ENCODE assay signal across 29 cellular contexts in genomic region chrX:7711167-7711566, GRCh38.
DNase-seq lines count a peak whose midpoint lies in the region; FAIRE-seq and TF ChIP-seq lines count a peak whose summit lies in the region.
"Had no signal": no experiment of that assay in that cellular context is flagged by ENCODE, and none has a peak within 500 bp of the region (broad histone marks: within the 10 kb centered on the region; RNA-seq: fewer than 3 reads in every experiment).

No MANE protein-coding gene starts in this region.

- H3K9ac ChIP-seq in MM.1S (ENCODE audit: low read length) (no peak overlapping the region), smooth muscle cell (ENCODE audit: low read depth) (no peak overlapping the region)
- H3K9ac ChIP-seq: KMS-11 had no signal

- no peak overlapping the region for H3K4me3 ChIP-seq in breast epithelium
- no peak overlapping the region for H3K4me3 ChIP-seq in MM.1S (ENCODE audit: low read length)
- H3K4me3 ChIP-seq in bronchial epithelial cell (ENCODE audit: low read depth, low read length): no peak overlapping the region
- H3K4me3 ChIP-seq in smooth muscle cell: no peak overlapping the region
- H3K4me3 ChIP-seq: esophagus muscularis mucosa, gastrocnemius medialis, pancreas, right atrium auricular region, thoracic aorta, vagina had no signal

- intact Hi-C loops in MCF 10A (cut with micrococcal nuclease): no loop called here
- intact Hi-C loops in breast epithelium (cut with DNase I; ENCODE audit: low total_unique reads): no loop called here
- intact Hi-C loops in activated T-helper 2 cell treated with anti-CD3 and anti-CD28 coated beads, Interferon-gamma antibody, Interleukin-2, Interleukin-4, amounts not matched to agents 10 μg/mL and 5 μg/mL and 100 μg/mL, durations not matched to agents 14 hours and 24 hours and 36 hours (cut with micrococcal nuclease): no loop called here

- H3K27ac Mint-ChIP-seq in MCF 10A (ENCODE audit: low read depth, unreplicated experiment): peak overlapping the region; percentile 52
- no peak overlapping the region for H3K27ac Mint-ChIP-seq in activated T-helper 2 cell treated with anti-CD3 and anti-CD28 coated beads, Interferon-gamma antibody, Interleukin-2, Interleukin-4, amounts not matched to agents 10 μg/mL and 5 μg/mL and 100 μg/mL, durations not matched to agents 14 hours and 24 hours and 36 hours
- H3K27ac Mint-ChIP-seq: activated CD8-positive, alpha-beta T cell treated with anti-CD3 and anti-CD28 coated beads for 36 hours; natural killer cell treated with Interleukin-12 subunit alpha and Interleukin-12 subunit beta and Interleukin-15 and Interleukin-18, amount 100 ng/mL, for 72 hours had no signal

- H3K27me3 Mint-ChIP-seq in MCF 10A (ENCODE audit: insufficient read depth, unreplicated experiment): no peaks in the 10 kb centered on the region
- no peaks in the 10 kb centered on the region for H3K27me3 Mint-ChIP-seq in activated T-helper 2 cell treated with anti-CD3 and anti-CD28 coated beads, Interferon-gamma antibody, Interleukin-2, Interleukin-4, amounts not matched to agents 10 μg/mL and 5 μg/mL and 100 μg/mL, durations not matched to agents 14 hours and 24 hours and 36 hours (ENCODE audit: low read depth)
- H3K27me3 Mint-ChIP-seq: activated CD8-positive, alpha-beta T cell treated with anti-CD3 and anti-CD28 coated beads for 36 hours; natural killer cell treated with Interleukin-12 subunit alpha and Interleukin-12 subunit beta and Interleukin-15 and Interleukin-18, amount 100 ng/mL, for 72 hours had no signal

- no peaks in the 10 kb centered on the region for H3K4me1 Mint-ChIP-seq in MCF 10A (ENCODE audit: insufficient read depth, unreplicated experiment)
- H3K4me1 Mint-ChIP-seq in activated T-helper 2 cell treated with anti-CD3 and anti-CD28 coated beads, Interferon-gamma antibody, Interleukin-2, Interleukin-4, amounts not matched to agents 10 μg/mL and 5 μg/mL and 100 μg/mL, durations not matched to agents 14 hours and 24 hours and 36 hours (ENCODE audit: low read depth): no peaks in the 10 kb centered on the region

- DNase-seq in MCF 10A (ENCODE audit: unreplicated experiment) (peak; percentile 37), breast epithelium (ENCODE audit: low spot score in 2 of 2) (no peak), MM.1S (peak; percentile 6), bronchial epithelial cell (ENCODE audit: low read depth) (peak; percentile 70), smooth muscle cell (lab: John Stamatoyannopoulos, UW; ENCODE audit: unreplicated experiment) (no peak), amniotic stem cell (lab: John Stamatoyannopoulos, UW) (no peak), GM13976 (ENCODE audit: low spot score) (no peak)
- DNase-seq in activated T-helper 2 cell treated with anti-CD3 and anti-CD28 coated beads, Interferon-gamma antibody, Interleukin-2, Interleukin-4, amounts not matched to agents 10 μg/mL and 5 μg/mL and 100 μg/mL, durations not matched to agents 14 hours and 24 hours and 36 hours (ENCODE audit: low spot score): no peak
- DNase-seq: activated CD4-positive, CD25-positive, alpha-beta regulatory T cell treated with anti-CD3 and anti-CD28 coated beads, Interleukin-2, amount 50 U/mL, for 72 hours; activated CD8-positive, alpha-beta T cell treated with anti-CD3 and anti-CD28 coated beads for 36 hours; activated gamma-delta T cell treated with Interleukin-2 at 50 U/mL for 16 hours; activated T-cell treated with anti-CD3 and anti-CD28 coated beads for 4 hours; brain microvascular endothelial cell; Calu3; effector CD8-positive, alpha-beta T cell; gastrocnemius medialis; hypothalamus; NCI-H187 treated with DMSO at 0.1 percent for 48 hours; NCI-H226; NK-92 treated with Interleukin-12 subunit alpha and Interleukin-12 subunit beta, amount 100 ng/mL, for 24 hours; pancreas; stimulated activated naive CD8-positive, alpha-beta T cell treated with anti-CD3 and anti-CD28 coated beads, Interleukin-15, Interleukin-2, amounts not matched to agents 100 U/mL and 50 U/mL, for 24 hours had no signal

- no peak for FAIRE-seq in bronchial epithelial cell (lab: Jason Lieb, UNC)

- H3K9me2 ChIP-seq in MM.1S (replicated peaks; ENCODE audit: insufficient read depth, low read length): no peaks in the 10 kb centered on the region

- POLR2A ChIA-PET in MCF 10A (lab: Yijun Ruan, JAX): interaction anchor here (0.7 kb wide), 1 partner anchor 14 kb away, joined by 3 read pairs; no protein-coding TSS in a partner anchor

- BruUV-seq in MCF 10A (replicated peaks; lab: Mats Ljungman, UMichigan): no TSS peak

- H4K20me1 ChIP-seq in MM.1S (ENCODE audit: insufficient read depth, low read length) (no peaks in the 10 kb centered on the region), smooth muscle cell (ENCODE audit: low read depth) (no peaks in the 10 kb centered on the region)

- TF ChIP-seq CTCF in MCF 10A (IDR thresholded peaks at IDR 0.05; ENCODE audit: unreplicated experiment): no peak
- TF ChIP-seq CTCF in breast epithelium (IDR thresholded peaks at IDR 0.05): no peak
- no peak for TF ChIP-seq CTCF in MM.1S (IDR thresholded peaks at IDR 0.05; ENCODE audit: low read length)
- TF ChIP-seq CTCF in bronchial epithelial cell (IDR thresholded peaks at IDR 0.05; ENCODE audit: insufficient read depth, low read length, severe bottlenecking): no peak
- no peak for TF ChIP-seq CTCF in smooth muscle cell (IDR thresholded peaks at IDR 0.05; ENCODE audit: borderline replicate concordance, insufficient read depth, poor library complexity, severe bottlenecking)
- no peak for TF ChIP-seq CTCF in GM13976 (IDR thresholded peaks at IDR 0.05; ENCODE audit: borderline replicate concordance, control extremely low read depth, extremely low read depth, insufficient read depth, missing control alignments)

- no peak for TF ChIP-seq POLR2A in breast epithelium (IDR thresholded peaks at IDR 0.05)

- in situ Hi-C loops in GM13976 (cut with MboI; ENCODE audit: low sequenced_read_pairs, unreplicated experiment): no loop called here

- H3K79me2 ChIP-seq in MM.1S (ENCODE audit: low read length): no peaks in the 10 kb centered on the region
- H3K79me2 ChIP-seq in smooth muscle cell (ENCODE audit: low read depth): no peaks in the 10 kb centered on the region

- H3K27ac ChIP-seq in breast epithelium: no peak overlapping the region
- H3K27ac ChIP-seq in MM.1S (ENCODE audit: low read length): no peak overlapping the region
- no peak overlapping the region for H3K27ac ChIP-seq in smooth muscle cell (ENCODE audit: low read depth)
- H3K27ac ChIP-seq: brain microvascular endothelial cell, C4-2B, esophagus muscularis mucosa, gastrocnemius medialis, KMS-11, pancreas, right atrium auricular region, thoracic aorta, vagina had no signal

- no peaks in the 10 kb centered on the region for H3K9me3 Mint-ChIP-seq in MCF 10A (ENCODE audit: unreplicated experiment)
- H3K9me3 Mint-ChIP-seq in activated T-helper 2 cell treated with anti-CD3 and anti-CD28 coated beads, Interferon-gamma antibody, Interleukin-2, Interleukin-4, amounts not matched to agents 10 μg/mL and 5 μg/mL and 100 μg/mL, durations not matched to agents 14 hours and 24 hours and 36 hours: no peaks in the 10 kb centered on the region
- H3K9me3 Mint-ChIP-seq: activated CD8-positive, alpha-beta T cell treated with anti-CD3 and anti-CD28 coated beads for 36 hours; natural killer cell treated with Interleukin-12 subunit alpha and Interleukin-12 subunit beta and Interleukin-15 and Interleukin-18, amount 100 ng/mL, for 72 hours had no signal

- CTCF ChIA-PET in MCF 10A (lab: Yijun Ruan, JAX): interaction anchor here (0.5 to 1.3 kb wide), 5 partner anchors 8 to 568 kb away, joined by 3 to 4 read pairs (median 4); no protein-coding TSS in a partner anchor

- no peaks in the 10 kb centered on the region for H3K27me3 ChIP-seq in breast epithelium
- no peaks in the 10 kb centered on the region for H3K27me3 ChIP-seq in MM.1S (replicated peaks; ENCODE audit: insufficient read depth, low read length)
- H3K27me3 ChIP-seq in bronchial epithelial cell (ENCODE audit: control insufficient read depth, insufficient read depth, low read length): no peaks in the 10 kb centered on the region
- no peaks in the 10 kb centered on the region for H3K27me3 ChIP-seq in smooth muscle cell (ENCODE audit: low read depth)
- H3K27me3 ChIP-seq: brain microvascular endothelial cell, esophagus muscularis mucosa, gastrocnemius medialis, pancreas, right atrium auricular region, vagina had no signal

- no peaks in the 10 kb centered on the region for H3K36me3 ChIP-seq in breast epithelium
- no peaks in the 10 kb centered on the region for H3K36me3 ChIP-seq in MM.1S (replicated peaks; ENCODE audit: insufficient read depth, low read length)
- H3K36me3 ChIP-seq in bronchial epithelial cell (ENCODE audit: control insufficient read depth, insufficient read depth, low read length): no peaks in the 10 kb centered on the region
- H3K36me3 ChIP-seq in smooth muscle cell (ENCODE audit: low read depth): no peaks in the 10 kb centered on the region
- H3K36me3 ChIP-seq: brain microvascular endothelial cell, esophagus muscularis mucosa, gastrocnemius medialis, pancreas, right atrium auricular region, thoracic aorta, vagina had no signal

- H3K36me3 Mint-ChIP-seq in MCF 10A (ENCODE audit: insufficient read depth, unreplicated experiment): no peaks in the 10 kb centered on the region
- H3K36me3 Mint-ChIP-seq in activated T-helper 2 cell treated with anti-CD3 and anti-CD28 coated beads, Interferon-gamma antibody, Interleukin-2, Interleukin-4, amounts not matched to agents 10 μg/mL and 5 μg/mL and 100 μg/mL, durations not matched to agents 14 hours and 24 hours and 36 hours (ENCODE audit: low read depth): no peaks in the 10 kb centered on the region
- H3K36me3 Mint-ChIP-seq: natural killer cell treated with Interleukin-12 subunit alpha and Interleukin-12 subunit beta and Interleukin-15 and Interleukin-18, amount 100 ng/mL, for 72 hours had no signal

- no peak overlapping the region for H2AFZ ChIP-seq in MM.1S (ENCODE audit: low read length)
- peak overlapping the region; percentile 47 for H2AFZ ChIP-seq in smooth muscle cell (ENCODE audit: low read depth)

- no peak overlapping the region for H3K4me3 Mint-ChIP-seq in MCF 10A (ENCODE audit: unreplicated experiment)
- no peak overlapping the region for H3K4me3 Mint-ChIP-seq in activated T-helper 2 cell treated with anti-CD3 and anti-CD28 coated beads, Interferon-gamma antibody, Interleukin-2, Interleukin-4, amounts not matched to agents 10 μg/mL and 5 μg/mL and 100 μg/mL, durations not matched to agents 14 hours and 24 hours and 36 hours (ENCODE audit: low read depth)
- H3K4me3 Mint-ChIP-seq: activated CD8-positive, alpha-beta T cell treated with anti-CD3 and anti-CD28 coated beads for 36 hours; natural killer cell treated with Interleukin-12 subunit alpha and Interleukin-12 subunit beta and Interleukin-15 and Interleukin-18, amount 100 ng/mL, for 72 hours had no signal

- no peaks in the 10 kb centered on the region for H3K4me1 ChIP-seq in breast epithelium
- H3K4me1 ChIP-seq in MM.1S (ENCODE audit: low read length): no peaks in the 10 kb centered on the region
- H3K4me1 ChIP-seq in smooth muscle cell (ENCODE audit: low read depth): no peaks in the 10 kb centered on the region
- H3K4me1 ChIP-seq: gastrocnemius medialis, pancreas, right atrium auricular region, vagina had no signal

- no peaks in the 10 kb centered on the region for H3F3A ChIP-seq in MM.1S (ENCODE audit: insufficient read depth, low read length)
- H3F3A ChIP-seq in smooth muscle cell (ENCODE audit: low read depth): no peaks in the 10 kb centered on the region

- H3K4me2 ChIP-seq in MM.1S (ENCODE audit: low read depth, low read length) (no peak overlapping the region), smooth muscle cell (no peak overlapping the region)
- H3K4me2 ChIP-seq: KMS-11 had no signal

- H3K9me3 ChIP-seq in breast epithelium (no peaks in the 10 kb centered on the region), MM.1S (replicated peaks; ENCODE audit: insufficient read depth, low read length) (no peaks in the 10 kb centered on the region), smooth muscle cell (replicated peaks; ENCODE audit: low read depth) (no peaks in the 10 kb centered on the region)
- H3K9me3 ChIP-seq: esophagus muscularis mucosa, gastrocnemius medialis, pancreas, right atrium auricular region, thoracic aorta, vagina had no signal

Comparison
In these comparisons a context has a peak if more than half of its experiments do, and no peak if none do; other contexts are left out.
1. DNase-seq: peak in MCF 10A (single experiment), MM.1S (single experiment) and bronchial epithelial cell (single experiment); none in breast epithelium (0 of 2), smooth muscle cell (single experiment), amniotic stem cell (single experiment), activated T-helper 2 cell treated with anti-CD3 and anti-CD28 coated beads, Interferon-gamma antibody, Interleukin-2, Interleukin-4, amounts not matched to agents 10 μg/mL and 5 μg/mL and 100 μg/mL, durations not matched to agents 14 hours and 24 hours and 36 hours (single experiment) and GM13976 (single experiment).